ENCODE assay signal across 1 cellular context in genomic region chr1:42816600-42817439, GRCh38.
A peak's percentile ranks its signal among the peaks of the same experiment; 100 is the strongest.
TF ChIP-seq lines count a peak whose summit lies in the region.

TSS of gene ERMAP (plus strand) at chr1:42817122. CDS start at chr1:42830449, 13,327 bp downstream.
TSS of gene SVBP (minus strand) at chr1:42817397. CDS start at chr1:42816544, 853 bp downstream.

TF ChIP-seq in HEK293, 187 proteins besides CTCF, POLR2A, EP300 and RAD21 (continued from another document and continues in another):
- TF ChIP-seq ZNF692 (tag by site-specific recombination; IDR thresholded peaks at IDR 0.05) (peak; percentile 29; the same call in 1 of the 2 replicates), ZNF174 (tag by site-specific recombination; IDR thresholded peaks at IDR 0.05) (no peak), ZNF138 (tag by site-specific recombination; IDR thresholded peaks at IDR 0.05; ENCODE audit: borderline replicate concordance) (no peak), BCL11A (tag by site-specific recombination; IDR thresholded peaks at IDR 0.05; ENCODE audit: low read depth) (no peak), ZBTB48 (tag by site-specific recombination; IDR thresholded peaks at IDR 0.05) (peak; percentile 62; the same call in 1 of the 2 replicates), ZNF280D (tag by site-specific recombination; IDR thresholded peaks at IDR 0.05) (no peak), ZFP37 (tag by site-specific recombination; IDR thresholded peaks at IDR 0.05) (no peak), ZNF701 (tag by site-specific recombination; IDR thresholded peaks at IDR 0.05) (no peak), ZNF548 (tag by site-specific recombination; IDR thresholded peaks at IDR 0.05) (no peak), ZNF529 (tag by site-specific recombination; IDR thresholded peaks at IDR 0.05; ENCODE audit: insufficient replicate concordance) (no peak), ZNF704 (tag by site-specific recombination; IDR thresholded peaks at IDR 0.05) (no peak), ZSCAN23 (tag by site-specific recombination; IDR thresholded peaks at IDR 0.05) (no peak), ZNF248 (tag by site-specific recombination; IDR thresholded peaks at IDR 0.05) (no peak), ZBTB44 (tag by site-specific recombination; IDR thresholded peaks at IDR 0.05) (no peak), ZNF624 (tag by site-specific recombination; IDR thresholded peaks at IDR 0.05) (no peak), AEBP2 (tag by site-specific recombination; IDR thresholded peaks at IDR 0.05; ENCODE audit: borderline replicate concordance) (no peak), ZNF555 (tag by site-specific recombination; conservative IDR thresholded peaks at IDR 0.05) (no peak), ZNF366 (tag by site-specific recombination; conservative IDR thresholded peaks at IDR 0.05) (no peak), ZNF23 (tag by site-specific recombination; IDR thresholded peaks at IDR 0.05; ENCODE audit: borderline replicate concordance) (no peak), ZNF280C (tag by site-specific recombination; IDR thresholded peaks at IDR 0.05) (no peak), ZSCAN18 (tag by site-specific recombination; IDR thresholded peaks at IDR 0.05) (no peak), ZNF311 (tag by site-specific recombination; IDR thresholded peaks at IDR 0.05; ENCODE audit: borderline replicate concordance) (no peak), IKZF3 (tag by site-specific recombination; IDR thresholded peaks at IDR 0.05) (peak; percentile 81), ZNF214 (tag by site-specific recombination; IDR thresholded peaks at IDR 0.05; ENCODE audit: borderline replicate concordance) (no peak), KLF8 (tag by site-specific recombination; IDR thresholded peaks at IDR 0.05) (peak; percentile 95), ZNF18 (tag by site-specific recombination; IDR thresholded peaks at IDR 0.05) (no peak), EGR2 (tag by site-specific recombination; IDR thresholded peaks at IDR 0.05; ENCODE audit: low read depth) (peak; percentile 24; the same call in 1 of the 2 replicates), KLF10 (tag by site-specific recombination; IDR thresholded peaks at IDR 0.05) (peak; percentile 92), REPIN1 (tag by site-specific recombination; IDR thresholded peaks at IDR 0.05; ENCODE audit: low read depth) (no peak), ZNF626 (tag by site-specific recombination; IDR thresholded peaks at IDR 0.05) (no peak), ZSCAN30 (tag by site-specific recombination; IDR thresholded peaks at IDR 0.05) (peak; percentile 28), ZNF776 (tag by site-specific recombination; IDR thresholded peaks at IDR 0.05; ENCODE audit: borderline replicate concordance) (no peak), TRIM28 (IDR thresholded peaks at IDR 0.05; ENCODE audit: borderline replicate concordance, low read length) (no peak), KLF17 (tag by site-specific recombination; IDR thresholded peaks at IDR 0.05) (peak; percentile 73; the same call in 1 of the 2 replicates), OSR2 (tag by site-specific recombination; IDR thresholded peaks at IDR 0.05) (no peak), REST (tag by site-specific recombination; IDR thresholded peaks at IDR 0.05) (no peak), ZNF843 (tag by site-specific recombination; IDR thresholded peaks at IDR 0.05) (no peak), GLIS1 (tag by site-specific recombination; IDR thresholded peaks at IDR 0.05) (peak; percentile 55), ZNF223 (tag by site-specific recombination; IDR thresholded peaks at IDR 0.05) (no peak), ZBTB8A (tag by site-specific recombination; IDR thresholded peaks at IDR 0.05) (no peak), ZNF24 (tag by site-specific recombination; IDR thresholded peaks at IDR 0.05) (no peak), ZNF530 (tag by site-specific recombination; IDR thresholded peaks at IDR 0.05; ENCODE audit: low read depth) (no peak), GFI1B (tag by site-specific recombination; IDR thresholded peaks at IDR 0.05) (no peak), FEZF1 (tag by site-specific recombination; IDR thresholded peaks at IDR 0.05) (no peak), GLI4 (tag by site-specific recombination; IDR thresholded peaks at IDR 0.05) (no peak), ZNF19 (tag by site-specific recombination; IDR thresholded peaks at IDR 0.05; ENCODE audit: low read depth) (no peak)
